Comparison of ENCODE assay signal across 1 cellular context in the genomic region with DNA sequence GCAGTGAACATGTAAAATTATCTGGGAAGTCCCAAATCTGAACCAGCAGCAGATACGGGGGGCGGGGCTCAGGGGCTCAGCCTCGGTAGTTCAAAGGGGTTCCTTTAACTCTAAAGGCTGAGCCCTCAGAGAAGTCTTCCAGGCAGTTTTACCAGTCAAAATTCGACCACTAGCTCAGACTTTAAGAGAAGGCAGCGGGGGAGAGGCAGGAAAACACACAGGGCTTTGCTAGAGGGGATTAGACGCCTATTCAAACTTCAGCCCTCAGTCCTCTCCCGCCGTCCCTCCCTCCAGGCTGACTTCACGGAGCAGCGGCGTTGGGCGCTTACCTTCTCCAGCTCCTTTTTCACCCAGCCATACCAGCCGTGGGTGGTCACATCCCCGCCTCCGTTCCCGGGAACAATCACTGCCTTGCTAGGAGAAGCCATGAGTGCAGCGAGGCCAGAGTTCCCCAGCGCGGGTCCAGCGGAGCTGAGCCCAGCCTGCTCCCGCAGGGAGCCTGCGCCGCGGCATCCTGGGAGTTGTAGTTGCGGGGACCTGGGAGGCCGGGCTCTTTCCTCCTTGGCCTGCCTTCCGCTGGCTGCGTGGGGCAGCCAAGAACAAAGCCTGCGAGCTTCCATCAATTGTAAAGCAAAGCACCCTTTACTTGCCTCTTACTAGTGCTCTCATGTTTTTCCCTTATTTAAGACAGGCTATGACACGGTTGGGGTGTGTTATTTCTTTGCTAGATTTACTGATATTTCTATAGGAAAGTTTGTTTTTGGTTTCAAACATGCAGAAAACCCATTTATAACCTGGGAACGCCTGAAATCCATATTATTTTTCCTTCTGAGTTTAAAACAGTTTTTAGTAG.
TF ChIP-seq lines count a peak whose summit lies in the region.

RBBP9 (minus strand) TSS at position 486 of the 853 bp plus-strand sequence; CDS start at position 428, 58 bp downstream.

TF ChIP-seq in HepG2, 621 proteins besides CTCF, POLR2A, EP300 and RAD21 (continued from another document and continues in another):
- no peak for TF ChIP-seq PRDM4 (CRISPR knock-in tag; IDR thresholded peaks at IDR 0.05; ENCODE audit: borderline replicate concordance)
- TF ChIP-seq BCL6 (CRISPR knock-in tag; IDR thresholded peaks at IDR 0.05): peak; percentile 63; the same call in 1 of the 2 replicates
- no peak for TF ChIP-seq NFIB (CRISPR knock-in tag; IDR thresholded peaks at IDR 0.05; ENCODE audit: borderline replicate concordance)
- no peak for TF ChIP-seq ZNF879 (CRISPR knock-in tag; IDR thresholded peaks at IDR 0.05)
- TF ChIP-seq DPF2 (CRISPR knock-in tag; IDR thresholded peaks at IDR 0.05; ENCODE audit: borderline replicate concordance, low read depth): no peak
- TF ChIP-seq PTBP1 (IDR thresholded peaks at IDR 0.05; ENCODE audit: low read depth, low read length, poor library complexity, severe bottlenecking): no peak
- no peak for TF ChIP-seq HMGA1 (CRISPR knock-in tag; conservative IDR thresholded peaks at IDR 0.05)
- TF ChIP-seq, protein P1, sequence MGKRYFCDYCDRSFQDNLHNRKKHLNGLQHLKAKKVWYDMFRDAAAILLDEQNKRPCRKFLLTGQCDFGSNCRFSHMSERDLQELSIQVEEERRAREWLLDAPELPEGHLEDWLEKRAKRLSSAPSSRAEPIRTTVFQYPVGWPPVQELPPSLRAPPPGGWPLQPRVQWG (CRISPR knock-in tag; IDR thresholded peaks at IDR 0.05; ENCODE audit: borderline replicate concordance, low read depth): no peak
- TF ChIP-seq, protein P2, sequence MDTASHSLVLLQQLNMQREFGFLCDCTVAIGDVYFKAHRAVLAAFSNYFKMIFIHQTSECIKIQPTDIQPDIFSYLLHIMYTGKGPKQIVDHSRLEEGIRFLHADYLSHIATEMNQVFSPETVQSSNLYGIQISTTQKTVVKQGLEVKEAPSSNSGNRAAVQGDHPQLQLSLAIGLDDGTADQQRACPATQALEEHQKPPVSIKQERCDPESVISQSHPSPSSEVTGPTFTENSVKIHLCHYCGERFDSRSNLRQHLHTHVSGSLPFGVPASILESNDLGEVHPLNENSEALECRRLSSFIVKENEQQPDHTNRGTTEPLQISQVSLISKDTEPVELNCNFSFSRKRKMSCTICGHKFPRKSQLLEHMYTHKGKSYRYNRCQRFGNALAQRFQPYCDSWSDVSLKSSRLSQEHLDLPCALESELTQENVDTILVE (CRISPR knock-in tag; IDR thresholded peaks at IDR 0.05): peak; percentile 73
- TF ChIP-seq, protein P3, sequence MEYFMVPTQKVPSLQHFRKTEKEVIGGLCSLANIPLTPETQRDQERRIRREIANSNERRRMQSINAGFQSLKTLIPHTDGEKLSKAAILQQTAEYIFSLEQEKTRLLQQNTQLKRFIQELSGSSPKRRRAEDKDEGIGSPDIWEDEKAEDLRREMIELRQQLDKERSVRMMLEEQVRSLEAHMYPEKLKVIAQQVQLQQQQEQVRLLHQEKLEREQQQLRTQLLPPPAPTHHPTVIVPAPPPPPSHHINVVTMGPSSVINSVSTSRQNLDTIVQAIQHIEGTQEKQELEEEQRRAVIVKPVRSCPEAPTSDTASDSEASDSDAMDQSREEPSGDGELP (IDR thresholded peaks at IDR 0.05; ENCODE audit: borderline replicate concordance, low read depth): 0 out of 2 replicates have a peak, but pooled peaks have one; percentile 44
- TF ChIP-seq, protein P4, sequence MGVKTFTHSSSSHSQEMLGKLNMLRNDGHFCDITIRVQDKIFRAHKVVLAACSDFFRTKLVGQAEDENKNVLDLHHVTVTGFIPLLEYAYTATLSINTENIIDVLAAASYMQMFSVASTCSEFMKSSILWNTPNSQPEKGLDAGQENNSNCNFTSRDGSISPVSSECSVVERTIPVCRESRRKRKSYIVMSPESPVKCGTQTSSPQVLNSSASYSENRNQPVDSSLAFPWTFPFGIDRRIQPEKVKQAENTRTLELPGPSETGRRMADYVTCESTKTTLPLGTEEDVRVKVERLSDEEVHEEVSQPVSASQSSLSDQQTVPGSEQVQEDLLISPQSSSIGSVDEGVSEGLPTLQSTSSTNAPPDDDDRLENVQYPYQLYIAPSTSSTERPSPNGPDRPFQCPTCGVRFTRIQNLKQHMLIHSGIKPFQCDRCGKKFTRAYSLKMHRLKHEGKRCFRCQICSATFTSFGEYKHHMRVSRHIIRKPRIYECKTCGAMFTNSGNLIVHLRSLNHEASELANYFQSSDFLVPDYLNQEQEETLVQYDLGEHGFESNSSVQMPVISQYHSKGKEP (CRISPR knock-in tag; IDR thresholded peaks at IDR 0.05): peak; percentile 80; the same call in 1 of the 2 replicates
- no peak for TF ChIP-seq MTF1 (CRISPR knock-in tag; IDR thresholded peaks at IDR 0.05)
- peak; percentile 29; the same call in 1 of the 2 replicates for TF ChIP-seq ARNTL (CRISPR knock-in tag; IDR thresholded peaks at IDR 0.05)
- no peak for TF ChIP-seq SKIL (CRISPR knock-in tag; IDR thresholded peaks at IDR 0.05; ENCODE audit: borderline replicate concordance)
- peak; percentile 89; the same call in 1 of the 2 replicates for TF ChIP-seq YEATS2 (CRISPR knock-in tag; IDR thresholded peaks at IDR 0.05; ENCODE audit: borderline replicate concordance)
- TF ChIP-seq HCFC1 (IDR thresholded peaks at IDR 0.05; ENCODE audit: low read depth, low read length): peak; percentile 97
- TF ChIP-seq JUNB (CRISPR knock-in tag; IDR thresholded peaks at IDR 0.05; ENCODE audit: borderline replicate concordance): no peak
- no peak for TF ChIP-seq TCF7L2 (IDR thresholded peaks at IDR 0.05; ENCODE audit: low read depth, low read length)
- TF ChIP-seq, protein P5, sequence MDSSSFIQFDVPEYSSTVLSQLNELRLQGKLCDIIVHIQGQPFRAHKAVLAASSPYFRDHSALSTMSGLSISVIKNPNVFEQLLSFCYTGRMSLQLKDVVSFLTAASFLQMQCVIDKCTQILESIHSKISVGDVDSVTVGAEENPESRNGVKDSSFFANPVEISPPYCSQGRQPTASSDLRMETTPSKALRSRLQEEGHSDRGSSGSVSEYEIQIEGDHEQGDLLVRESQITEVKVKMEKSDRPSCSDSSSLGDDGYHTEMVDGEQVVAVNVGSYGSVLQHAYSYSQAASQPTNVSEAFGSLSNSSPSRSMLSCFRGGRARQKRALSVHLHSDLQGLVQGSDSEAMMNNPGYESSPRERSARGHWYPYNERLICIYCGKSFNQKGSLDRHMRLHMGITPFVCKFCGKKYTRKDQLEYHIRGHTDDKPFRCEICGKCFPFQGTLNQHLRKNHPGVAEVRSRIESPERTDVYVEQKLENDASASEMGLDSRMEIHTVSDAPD (CRISPR knock-in tag; IDR thresholded peaks at IDR 0.05): peak; percentile 84
- TF ChIP-seq KDM1A (CRISPR knock-in tag; IDR thresholded peaks at IDR 0.05): no peak
- peak; percentile 92 for TF ChIP-seq MIER3 (CRISPR knock-in tag; IDR thresholded peaks at IDR 0.05; ENCODE audit: borderline replicate concordance)
- no peak for TF ChIP-seq NR2F6 (IDR thresholded peaks at IDR 0.05)
- TF ChIP-seq NR2F6 (CRISPR knock-in tag; IDR thresholded peaks at IDR 0.05): peak; percentile 50; the same call in 1 of the 2 replicates
- peak; percentile 86; the same call in 1 of the 2 replicates for TF ChIP-seq NRL (CRISPR knock-in tag; IDR thresholded peaks at IDR 0.05; ENCODE audit: borderline replicate concordance)
- TF ChIP-seq MLX (CRISPR knock-in tag; IDR thresholded peaks at IDR 0.05): no peak; the same call in 1 of the 2 replicates
- no peak for TF ChIP-seq TRIM22 (IDR thresholded peaks at IDR 0.05)
- no peak; the same call in 1 of the 2 replicates for TF ChIP-seq ZNF761 (CRISPR knock-in tag; conservative IDR thresholded peaks at IDR 0.05)
- TF ChIP-seq ZNF484 (CRISPR knock-in tag; IDR thresholded peaks at IDR 0.05; ENCODE audit: borderline replicate concordance, low read depth): no peak; the same call in 1 of the 2 replicates
- TF ChIP-seq ZFP36L1 (CRISPR knock-in tag; IDR thresholded peaks at IDR 0.05): peak; percentile 87; the same call in 1 of the 2 replicates
- TF ChIP-seq, protein P6, sequence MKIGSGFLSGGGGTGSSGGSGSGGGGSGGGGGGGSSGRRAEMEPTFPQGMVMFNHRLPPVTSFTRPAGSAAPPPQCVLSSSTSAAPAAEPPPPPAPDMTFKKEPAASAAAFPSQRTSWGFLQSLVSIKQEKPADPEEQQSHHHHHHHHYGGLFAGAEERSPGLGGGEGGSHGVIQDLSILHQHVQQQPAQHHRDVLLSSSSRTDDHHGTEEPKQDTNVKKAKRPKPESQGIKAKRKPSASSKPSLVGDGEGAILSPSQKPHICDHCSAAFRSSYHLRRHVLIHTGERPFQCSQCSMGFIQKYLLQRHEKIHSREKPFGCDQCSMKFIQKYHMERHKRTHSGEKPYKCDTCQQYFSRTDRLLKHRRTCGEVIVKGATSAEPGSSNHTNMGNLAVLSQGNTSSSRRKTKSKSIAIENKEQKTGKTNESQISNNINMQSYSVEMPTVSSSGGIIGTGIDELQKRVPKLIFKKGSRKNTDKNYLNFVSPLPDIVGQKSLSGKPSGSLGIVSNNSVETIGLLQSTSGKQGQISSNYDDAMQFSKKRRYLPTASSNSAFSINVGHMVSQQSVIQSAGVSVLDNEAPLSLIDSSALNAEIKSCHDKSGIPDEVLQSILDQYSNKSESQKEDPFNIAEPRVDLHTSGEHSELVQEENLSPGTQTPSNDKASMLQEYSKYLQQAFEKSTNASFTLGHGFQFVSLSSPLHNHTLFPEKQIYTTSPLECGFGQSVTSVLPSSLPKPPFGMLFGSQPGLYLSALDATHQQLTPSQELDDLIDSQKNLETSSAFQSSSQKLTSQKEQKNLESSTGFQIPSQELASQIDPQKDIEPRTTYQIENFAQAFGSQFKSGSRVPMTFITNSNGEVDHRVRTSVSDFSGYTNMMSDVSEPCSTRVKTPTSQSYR (CRISPR knock-in tag; IDR thresholded peaks at IDR 0.05; ENCODE audit: borderline replicate concordance): peak; percentile 46; the same call in 1 of the 2 replicates
- TF ChIP-seq ZMYM4 (CRISPR knock-in tag; IDR thresholded peaks at IDR 0.05): peak; percentile 75
- TF ChIP-seq NFYB (CRISPR knock-in tag; IDR thresholded peaks at IDR 0.05): peak; percentile 47; the same call in 1 of the 2 replicates
- TF ChIP-seq NBN (conservative IDR thresholded peaks at IDR 0.05): no peak
- TF ChIP-seq, protein P7, sequence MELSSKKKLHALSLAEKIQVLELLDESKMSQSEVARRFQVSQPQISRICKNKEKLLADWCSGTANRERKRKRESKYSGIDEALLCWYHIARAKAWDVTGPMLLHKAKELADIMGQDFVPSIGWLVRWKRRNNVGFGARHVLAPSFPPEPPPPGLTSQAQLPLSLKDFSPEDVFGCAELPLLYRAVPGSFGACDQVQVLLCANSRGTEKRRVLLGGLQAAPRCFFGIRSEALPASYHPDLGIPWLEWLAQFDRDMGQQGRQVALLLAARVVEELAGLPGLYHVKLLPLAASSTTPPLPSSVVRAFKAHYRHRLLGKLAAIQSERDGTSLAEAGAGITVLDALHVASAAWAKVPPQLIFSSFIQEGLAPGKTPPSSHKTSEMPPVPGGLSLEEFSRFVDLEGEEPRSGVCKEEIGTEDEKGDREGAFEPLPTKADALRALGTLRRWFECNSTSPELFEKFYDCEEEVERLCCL (CRISPR knock-in tag; IDR thresholded peaks at IDR 0.05; ENCODE audit: borderline replicate concordance): no peak
- TF ChIP-seq HMG20A (CRISPR knock-in tag; IDR thresholded peaks at IDR 0.05; ENCODE audit: borderline replicate concordance): no peak
- peak; percentile 99 for TF ChIP-seq KAT7 (CRISPR knock-in tag; IDR thresholded peaks at IDR 0.05; ENCODE audit: borderline replicate concordance)
